ENCODE assay signal across 30 cellular contexts in the genomic region with DNA sequence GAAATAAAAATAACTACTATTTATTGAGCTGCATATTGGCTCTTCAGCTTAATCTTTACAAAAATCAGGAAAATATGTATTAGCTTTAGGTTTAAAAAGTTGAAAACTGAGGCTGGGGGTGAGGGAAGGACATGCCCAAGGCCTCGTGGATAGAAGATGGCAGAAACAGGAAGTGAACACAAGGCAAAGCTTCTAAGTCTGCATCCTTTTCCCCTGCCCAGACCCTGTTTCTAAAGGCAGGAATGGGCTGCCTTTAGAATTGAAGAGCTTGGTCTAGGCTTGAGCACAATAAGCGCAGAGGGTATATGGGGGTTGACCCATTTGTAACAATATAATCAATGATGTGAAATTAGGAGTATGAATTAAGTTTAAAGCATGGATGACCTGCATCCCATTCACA. TPM values are rescaled to one million over a fixed set of nuclear protein-coding genes. Genes with fewer than 3 reads are reported as not detected.
"Had no signal": no experiment of that assay in that cellular context is flagged by ENCODE, and none has a peak within 500 bp of the region (broad histone marks: within the 10 kb centered on the region; RNA-seq: fewer than 3 reads in every experiment).

No MANE protein-coding gene starts in this region.

- H3K4me1 ChIP-seq: esophagus squamous epithelium, gastrocnemius medialis, left lung had no signal

- H3K9me3 ChIP-seq: esophagus squamous epithelium, gastrocnemius medialis, left lung, lower lobe of right lung, mucosa of descending colon had no signal

- H3K36me3 ChIP-seq: esophagus squamous epithelium, gastrocnemius medialis, heart right ventricle, left lung, lower lobe of right lung had no signal

- ATAC-seq: gastrocnemius medialis, heart right ventricle, left cardiac atrium, left lung, left ventricle myocardium superior, lower lobe of right lung, mucosa of descending colon had no signal

- H3K27ac ChIP-seq: coronary artery, dorsolateral prefrontal cortex, esophagus squamous epithelium, gastrocnemius medialis, heart right ventricle, left lung had no signal

- FAIRE-seq: colon, endothelial cell of umbilical vein, islet of Langerhans, keratinocyte had no signal

- H3K4me3 ChIP-seq: coronary artery, dorsolateral prefrontal cortex, esophagus squamous epithelium, gastrocnemius medialis, heart right ventricle, left lung, lower lobe of right lung, mucosa of descending colon had no signal

- H3K27me3 ChIP-seq: dorsolateral prefrontal cortex, esophagus squamous epithelium, gastrocnemius medialis, heart right ventricle, left lung had no signal

- DNase-seq: dermis blood vessel endothelial cell; dorsolateral prefrontal cortex; effector CD4-positive, alpha-beta T cell; effector memory CD4-positive, alpha-beta T cell; esophagus squamous epithelium; foreskin fibroblast; foreskin melanocyte; gastrocnemius medialis; glutamatergic neuron; head of caudate nucleus; heart right ventricle; hippocampal formation; left cardiac atrium; left lung; left ventricle myocardium superior; lower lobe of right lung; mesenchymal stem cell; mucosa of descending colon had no signal

RNA-seq across cellular contexts. Expression of a gene that starts 6.1 kb away (rescaled TPM):
- total RNA-seq: dermis blood vessel endothelial cell, dorsolateral prefrontal cortex, endothelial cell of umbilical vein, epithelial cell of proximal tubule, gastrocnemius medialis, glomerular endothelial cell, heart right ventricle, kidney epithelial cell, left ventricle myocardium superior, lung microvascular endothelial cell, mesenteric fat pad, mesothelial cell of epicardium, mucosa of descending colon, myocyte had no signal
- polyA plus RNA-seq: endothelial cell of umbilical vein, keratinocyte had no signal
